In the genomic region with DNA sequence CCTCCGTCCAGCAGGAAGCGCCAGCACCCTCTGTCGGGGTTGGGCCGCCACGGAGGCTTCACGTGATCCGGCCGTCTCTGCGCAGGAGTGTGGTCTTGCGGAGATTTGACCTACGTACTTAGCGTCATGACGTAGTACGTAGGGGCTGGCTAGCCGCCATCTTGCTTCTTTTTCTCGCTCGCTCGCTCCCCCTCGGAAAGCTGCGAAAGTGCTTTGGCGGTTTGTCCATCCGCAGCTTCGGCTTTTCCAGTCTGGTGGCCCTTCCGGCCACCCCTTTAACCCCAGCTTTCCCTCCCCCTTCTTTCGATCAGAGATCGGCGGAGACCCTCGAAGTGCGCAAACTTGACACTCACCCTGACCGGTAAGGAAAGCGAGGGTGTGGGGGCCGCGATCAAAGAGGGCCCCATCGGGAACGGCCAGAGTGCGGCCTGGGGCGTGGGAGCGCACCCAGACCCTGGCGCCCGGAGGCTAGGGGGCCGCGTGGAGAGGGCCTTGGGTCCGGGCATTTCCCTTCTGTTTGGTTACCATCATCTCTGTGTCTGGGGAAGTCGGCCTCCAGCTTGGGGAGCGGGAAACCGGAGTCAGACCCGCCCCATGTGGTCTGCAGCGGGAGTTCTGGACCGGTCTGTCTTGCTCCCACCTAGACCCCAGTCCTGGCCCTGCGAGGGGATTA, we compare ENCODE assay signal across 1 cellular context.
TF ChIP-seq lines count a peak whose summit lies in the region.

A gene (plus strand): TSS at position 156 of the 673 bp plus-strand sequence. CDS start 26,559 bp downstream, outside the sequence.

TF ChIP-seq in K562, 482 proteins besides CTCF, POLR2A, EP300 and RAD21 (continued from another document and continues in another):
- TF ChIP-seq, protein P1, sequence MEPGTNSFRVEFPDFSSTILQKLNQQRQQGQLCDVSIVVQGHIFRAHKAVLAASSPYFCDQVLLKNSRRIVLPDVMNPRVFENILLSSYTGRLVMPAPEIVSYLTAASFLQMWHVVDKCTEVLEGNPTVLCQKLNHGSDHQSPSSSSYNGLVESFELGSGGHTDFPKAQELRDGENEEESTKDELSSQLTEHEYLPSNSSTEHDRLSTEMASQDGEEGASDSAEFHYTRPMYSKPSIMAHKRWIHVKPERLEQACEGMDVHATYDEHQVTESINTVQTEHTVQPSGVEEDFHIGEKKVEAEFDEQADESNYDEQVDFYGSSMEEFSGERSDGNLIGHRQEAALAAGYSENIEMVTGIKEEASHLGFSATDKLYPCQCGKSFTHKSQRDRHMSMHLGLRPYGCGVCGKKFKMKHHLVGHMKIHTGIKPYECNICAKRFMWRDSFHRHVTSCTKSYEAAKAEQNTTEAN (CRISPR knock-in tag; IDR thresholded peaks at IDR 0.05): peak; percentile 84
- TF ChIP-seq MAFK (IDR thresholded peaks at IDR 0.05; ENCODE audit: low read length) (no peak), KDM5B (IDR thresholded peaks at IDR 0.05; ENCODE audit: insufficient replicate concordance, low read depth, low read length) (peak; percentile 69), CREB1 (IDR thresholded peaks at IDR 0.05) (peak; percentile 91), CREB1 (CRISPR knock-in tag; IDR thresholded peaks at IDR 0.05) (peak; percentile 90), JUN (IDR thresholded peaks at IDR 0.05; ENCODE audit: borderline replicate concordance, low read depth, low read length) (0 out of 2 replicates have a peak, but pooled peaks have one; percentile 49), JUN (CRISPR knock-in tag; IDR thresholded peaks at IDR 0.05; ENCODE audit: borderline replicate concordance) (0 out of 2 replicates have a peak, but pooled peaks have one; percentile 16), EP400 (IDR thresholded peaks at IDR 0.05) (peak; percentile 92), ZNF224 (CRISPR knock-in tag; IDR thresholded peaks at IDR 0.05) (peak; percentile 77; the same call in 1 of the 2 replicates), ZC3H8 (IDR thresholded peaks at IDR 0.05) (no peak), PTTG1 (tag; IDR thresholded peaks at IDR 0.05; ENCODE audit: low read depth) (no peak), KLF1 (tag; IDR thresholded peaks at IDR 0.05) (no peak), EZH2 (IDR thresholded peaks at IDR 0.05; ENCODE audit: borderline replicate concordance, low read depth, low read length) (no peak), ZNF174 (CRISPR knock-in tag; IDR thresholded peaks at IDR 0.05) (no peak)
- TF ChIP-seq, protein P2, sequence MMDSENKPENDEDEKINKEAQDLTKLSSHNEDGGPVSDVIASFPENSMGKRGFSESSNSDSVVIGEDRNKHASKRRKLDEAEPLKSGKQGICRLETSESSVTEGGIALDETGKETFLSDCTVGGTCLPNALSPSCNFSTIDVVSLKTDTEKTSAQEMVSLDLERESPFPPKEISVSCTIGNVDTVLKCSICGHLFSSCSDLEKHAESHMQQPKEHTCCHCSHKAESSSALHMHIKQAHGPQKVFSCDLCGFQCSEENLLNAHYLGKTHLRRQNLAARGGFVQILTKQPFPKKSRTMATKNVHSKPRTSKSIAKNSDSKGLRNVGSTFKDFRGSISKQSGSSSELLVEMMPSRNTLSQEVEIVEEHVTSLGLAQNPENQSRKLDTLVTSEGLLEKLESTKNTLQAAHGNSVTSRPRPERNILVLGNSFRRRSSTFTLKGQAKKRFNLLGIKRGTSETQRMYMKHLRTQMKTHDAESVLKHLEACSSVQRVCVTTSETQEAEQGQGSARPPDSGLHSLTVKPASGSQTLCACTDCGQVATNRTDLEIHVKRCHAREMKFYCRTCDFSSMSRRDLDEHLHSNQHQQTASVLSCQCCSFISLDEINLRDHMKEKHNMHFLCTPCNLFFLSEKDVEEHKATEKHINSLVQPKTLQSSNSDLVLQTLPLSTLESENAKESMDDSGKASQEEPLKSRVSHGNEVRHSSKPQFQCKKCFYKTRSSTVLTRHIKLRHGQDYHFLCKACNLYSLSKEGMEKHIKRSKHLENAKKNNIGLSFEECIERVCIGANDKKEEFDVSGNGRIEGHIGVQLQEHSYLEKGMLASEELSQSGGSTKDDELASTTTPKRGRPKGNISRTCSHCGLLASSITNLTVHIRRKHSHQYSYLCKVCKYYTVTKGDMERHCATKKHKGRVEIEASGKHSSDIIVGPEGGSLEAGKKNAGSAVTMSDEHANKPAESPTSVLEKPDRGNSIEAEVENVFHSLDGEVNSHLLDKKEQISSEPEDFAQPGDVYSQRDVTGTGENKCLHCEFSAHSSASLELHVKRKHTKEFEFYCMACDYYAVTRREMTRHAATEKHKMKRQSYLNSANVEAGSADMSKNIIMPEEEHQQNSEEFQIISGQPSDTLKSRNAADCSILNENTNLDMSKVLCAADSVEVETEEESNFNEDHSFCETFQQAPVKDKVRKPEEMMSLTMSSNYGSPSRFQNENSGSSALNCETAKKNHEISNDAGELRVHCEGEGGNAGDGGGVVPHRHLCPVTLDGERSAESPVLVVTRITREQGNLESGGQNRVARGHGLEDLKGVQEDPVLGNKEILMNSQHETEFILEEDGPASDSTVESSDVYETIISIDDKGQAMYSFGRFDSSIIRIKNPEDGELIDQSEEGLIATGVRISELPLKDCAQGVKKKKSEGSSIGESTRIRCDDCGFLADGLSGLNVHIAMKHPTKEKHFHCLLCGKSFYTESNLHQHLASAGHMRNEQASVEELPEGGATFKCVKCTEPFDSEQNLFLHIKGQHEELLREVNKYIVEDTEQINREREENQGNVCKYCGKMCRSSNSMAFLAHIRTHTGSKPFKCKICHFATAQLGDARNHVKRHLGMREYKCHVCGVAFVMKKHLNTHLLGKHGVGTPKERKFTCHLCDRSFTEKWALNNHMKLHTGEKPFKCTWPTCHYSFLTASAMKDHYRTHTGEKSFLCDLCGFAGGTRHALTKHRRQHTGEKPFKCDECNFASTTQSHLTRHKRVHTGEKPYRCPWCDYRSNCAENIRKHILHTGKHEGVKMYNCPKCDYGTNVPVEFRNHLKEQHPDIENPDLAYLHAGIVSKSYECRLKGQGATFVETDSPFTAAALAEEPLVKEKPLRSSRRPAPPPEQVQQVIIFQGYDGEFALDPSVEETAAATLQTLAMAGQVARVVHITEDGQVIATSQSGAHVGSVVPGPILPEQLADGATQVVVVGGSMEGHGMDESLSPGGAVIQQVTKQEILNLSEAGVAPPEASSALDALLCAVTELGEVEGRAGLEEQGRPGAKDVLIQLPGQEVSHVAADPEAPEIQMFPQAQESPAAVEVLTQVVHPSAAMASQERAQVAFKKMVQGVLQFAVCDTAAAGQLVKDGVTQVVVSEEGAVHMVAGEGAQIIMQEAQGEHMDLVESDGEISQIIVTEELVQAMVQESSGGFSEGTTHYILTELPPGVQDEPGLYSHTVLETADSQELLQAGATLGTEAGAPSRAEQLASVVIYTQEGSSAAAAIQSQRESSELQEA (IDR thresholded peaks at IDR 0.05; ENCODE audit: low read depth): no peak; the same call in 1 of the 2 replicates
- TF ChIP-seq, protein P3, sequence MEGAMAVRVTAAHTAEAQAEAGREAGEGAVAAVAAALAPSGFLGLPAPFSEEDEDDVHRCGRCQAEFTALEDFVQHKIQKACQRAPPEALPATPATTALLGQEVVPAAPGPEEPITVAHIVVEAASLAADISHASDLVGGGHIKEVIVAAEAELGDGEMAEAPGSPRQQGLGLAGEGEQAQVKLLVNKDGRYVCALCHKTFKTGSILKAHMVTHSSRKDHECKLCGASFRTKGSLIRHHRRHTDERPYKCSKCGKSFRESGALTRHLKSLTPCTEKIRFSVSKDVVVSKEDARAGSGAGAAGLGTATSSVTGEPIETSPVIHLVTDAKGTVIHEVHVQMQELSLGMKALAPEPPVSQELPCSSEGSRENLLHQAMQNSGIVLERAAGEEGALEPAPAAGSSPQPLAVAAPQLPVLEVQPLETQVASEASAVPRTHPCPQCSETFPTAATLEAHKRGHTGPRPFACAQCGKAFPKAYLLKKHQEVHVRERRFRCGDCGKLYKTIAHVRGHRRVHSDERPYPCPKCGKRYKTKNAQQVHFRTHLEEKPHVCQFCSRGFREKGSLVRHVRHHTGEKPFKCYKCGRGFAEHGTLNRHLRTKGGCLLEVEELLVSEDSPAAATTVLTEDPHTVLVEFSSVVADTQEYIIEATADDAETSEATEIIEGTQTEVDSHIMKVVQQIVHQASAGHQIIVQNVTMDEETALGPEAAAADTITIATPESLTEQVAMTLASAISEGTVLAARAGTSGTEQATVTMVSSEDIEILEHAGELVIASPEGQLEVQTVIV (CRISPR knock-in tag; IDR thresholded peaks at IDR 0.05; ENCODE audit: borderline replicate concordance): no peak
- TF ChIP-seq, protein P4, sequence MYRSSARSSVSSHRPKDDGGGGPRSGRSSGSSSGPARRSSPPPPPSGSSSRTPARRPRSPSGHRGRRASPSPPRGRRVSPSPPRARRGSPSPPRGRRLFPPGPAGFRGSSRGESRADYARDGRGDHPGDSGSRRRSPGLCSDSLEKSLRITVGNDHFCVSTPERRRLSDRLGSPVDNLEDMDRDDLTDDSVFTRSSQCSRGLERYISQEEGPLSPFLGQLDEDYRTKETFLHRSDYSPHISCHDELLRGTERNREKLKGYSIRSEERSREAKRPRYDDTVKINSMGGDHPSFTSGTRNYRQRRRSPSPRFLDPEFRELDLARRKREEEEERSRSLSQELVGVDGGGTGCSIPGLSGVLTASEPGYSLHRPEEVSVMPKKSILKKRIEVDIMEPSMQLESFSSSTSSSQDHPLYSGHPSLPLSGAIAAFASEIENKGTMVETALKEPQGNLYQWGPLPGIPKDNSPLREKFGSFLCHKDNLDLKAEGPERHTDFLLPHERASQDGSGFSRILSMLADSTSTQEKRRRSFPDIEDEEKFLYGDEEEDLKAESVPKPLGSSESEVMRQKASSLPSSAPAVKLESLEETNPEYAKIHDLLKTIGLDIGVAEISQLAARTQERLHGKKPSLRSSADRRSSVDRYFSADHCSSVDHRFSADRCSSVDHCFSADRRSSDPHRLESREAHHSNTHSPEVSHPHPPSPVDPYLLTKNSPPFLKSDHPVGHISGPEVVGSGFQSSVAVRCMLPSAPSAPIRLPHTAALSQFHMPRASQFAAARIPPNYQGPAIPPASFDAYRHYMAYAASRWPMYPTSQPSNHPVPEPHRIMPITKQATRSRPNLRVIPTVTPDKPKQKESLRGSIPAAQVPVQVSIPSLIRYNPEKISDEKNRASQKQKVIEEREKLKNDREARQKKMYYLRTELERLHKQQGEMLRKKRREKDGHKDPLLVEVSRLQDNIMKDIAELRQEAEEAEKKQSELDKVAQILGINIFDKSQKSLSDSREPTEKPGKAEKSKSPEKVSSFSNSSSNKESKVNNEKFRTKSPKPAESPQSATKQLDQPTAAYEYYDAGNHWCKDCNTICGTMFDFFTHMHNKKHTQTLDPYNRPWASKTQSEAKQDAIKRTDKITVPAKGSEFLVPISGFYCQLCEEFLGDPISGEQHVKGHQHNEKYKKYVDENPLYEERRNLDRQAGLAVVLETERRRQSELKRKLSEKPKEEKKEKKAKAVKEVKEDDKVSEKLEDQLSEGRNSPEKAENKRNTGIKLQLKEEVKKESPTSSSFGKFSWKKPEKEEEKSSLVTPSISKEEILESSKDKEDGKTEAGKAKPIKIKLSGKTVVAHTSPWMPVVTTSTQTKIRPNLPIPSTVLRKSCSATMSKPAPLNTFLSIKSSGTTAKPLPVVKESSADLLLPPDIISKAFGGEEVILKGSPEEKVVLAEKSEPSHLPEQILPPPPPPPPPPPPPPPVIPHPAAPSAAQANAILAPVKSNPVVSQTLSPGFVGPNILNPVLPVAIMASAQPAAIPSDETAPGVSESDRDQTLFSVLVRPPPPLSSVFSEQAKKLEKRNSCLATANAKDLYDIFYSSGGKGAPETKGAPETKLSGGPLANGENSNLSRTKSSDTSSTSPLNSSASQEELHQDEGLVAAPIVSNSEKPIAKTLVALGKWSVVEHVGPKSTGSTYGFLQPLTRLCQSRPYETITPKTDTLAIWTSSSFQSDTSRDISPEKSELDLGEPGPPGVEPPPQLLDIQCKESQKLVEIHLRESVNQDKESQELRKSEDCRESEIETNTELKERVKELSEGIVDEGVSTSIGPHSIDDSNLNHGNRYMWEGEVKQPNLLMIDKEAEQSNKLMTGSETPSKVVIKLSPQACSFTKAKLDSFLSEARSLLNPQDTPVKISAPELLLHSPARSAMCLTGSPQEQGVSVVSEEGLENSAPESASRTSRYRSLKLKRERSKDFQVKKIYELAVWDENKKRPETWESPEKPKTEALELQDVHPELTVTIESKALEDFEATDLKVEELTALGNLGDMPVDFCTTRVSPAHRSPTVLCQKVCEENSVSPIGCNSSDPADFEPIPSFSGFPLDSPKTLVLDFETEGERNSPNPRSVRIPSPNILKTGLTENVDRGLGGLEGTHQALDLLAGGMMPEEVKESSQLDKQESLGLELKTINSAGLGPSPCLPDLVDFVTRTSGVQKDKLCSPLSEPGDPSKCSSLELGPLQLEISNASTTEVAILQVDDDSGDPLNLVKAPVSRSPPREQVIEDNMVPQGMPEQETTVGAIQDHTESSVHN (IDR thresholded peaks at IDR 0.05; ENCODE audit: borderline replicate concordance in 1 of 2, low read depth in 1 of 2): no peak; a peak in 1 of 4 replicates
- TF ChIP-seq, protein P5, sequence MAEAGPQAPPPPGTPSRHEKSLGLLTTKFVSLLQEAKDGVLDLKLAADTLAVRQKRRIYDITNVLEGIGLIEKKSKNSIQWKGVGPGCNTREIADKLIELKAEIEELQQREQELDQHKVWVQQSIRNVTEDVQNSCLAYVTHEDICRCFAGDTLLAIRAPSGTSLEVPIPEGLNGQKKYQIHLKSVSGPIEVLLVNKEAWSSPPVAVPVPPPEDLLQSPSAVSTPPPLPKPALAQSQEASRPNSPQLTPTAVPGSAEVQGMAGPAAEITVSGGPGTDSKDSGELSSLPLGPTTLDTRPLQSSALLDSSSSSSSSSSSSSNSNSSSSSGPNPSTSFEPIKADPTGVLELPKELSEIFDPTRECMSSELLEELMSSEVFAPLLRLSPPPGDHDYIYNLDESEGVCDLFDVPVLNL (CRISPR knock-in tag; IDR thresholded peaks at IDR 0.05; ENCODE audit: low read depth): peak; percentile 30; the same call in 1 of the 2 replicates
- TF ChIP-seq, protein P6, sequence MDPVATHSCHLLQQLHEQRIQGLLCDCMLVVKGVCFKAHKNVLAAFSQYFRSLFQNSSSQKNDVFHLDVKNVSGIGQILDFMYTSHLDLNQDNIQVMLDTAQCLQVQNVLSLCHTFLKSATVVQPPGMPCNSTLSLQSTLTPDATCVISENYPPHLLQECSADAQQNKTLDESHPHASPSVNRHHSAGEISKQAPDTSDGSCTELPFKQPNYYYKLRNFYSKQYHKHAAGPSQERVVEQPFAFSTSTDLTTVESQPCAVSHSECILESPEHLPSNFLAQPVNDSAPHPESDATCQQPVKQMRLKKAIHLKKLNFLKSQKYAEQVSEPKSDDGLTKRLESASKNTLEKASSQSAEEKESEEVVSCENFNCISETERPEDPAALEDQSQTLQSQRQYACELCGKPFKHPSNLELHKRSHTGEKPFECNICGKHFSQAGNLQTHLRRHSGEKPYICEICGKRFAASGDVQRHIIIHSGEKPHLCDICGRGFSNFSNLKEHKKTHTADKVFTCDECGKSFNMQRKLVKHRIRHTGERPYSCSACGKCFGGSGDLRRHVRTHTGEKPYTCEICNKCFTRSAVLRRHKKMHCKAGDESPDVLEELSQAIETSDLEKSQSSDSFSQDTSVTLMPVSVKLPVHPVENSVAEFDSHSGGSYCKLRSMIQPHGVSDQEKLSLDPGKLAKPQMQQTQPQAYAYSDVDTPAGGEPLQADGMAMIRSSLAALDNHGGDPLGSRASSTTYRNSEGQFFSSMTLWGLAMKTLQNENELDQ (CRISPR knock-in tag; IDR thresholded peaks at IDR 0.05; ENCODE audit: borderline replicate concordance): peak; percentile 85; the same call in 1 of the 2 replicates
- TF ChIP-seq, protein P7, sequence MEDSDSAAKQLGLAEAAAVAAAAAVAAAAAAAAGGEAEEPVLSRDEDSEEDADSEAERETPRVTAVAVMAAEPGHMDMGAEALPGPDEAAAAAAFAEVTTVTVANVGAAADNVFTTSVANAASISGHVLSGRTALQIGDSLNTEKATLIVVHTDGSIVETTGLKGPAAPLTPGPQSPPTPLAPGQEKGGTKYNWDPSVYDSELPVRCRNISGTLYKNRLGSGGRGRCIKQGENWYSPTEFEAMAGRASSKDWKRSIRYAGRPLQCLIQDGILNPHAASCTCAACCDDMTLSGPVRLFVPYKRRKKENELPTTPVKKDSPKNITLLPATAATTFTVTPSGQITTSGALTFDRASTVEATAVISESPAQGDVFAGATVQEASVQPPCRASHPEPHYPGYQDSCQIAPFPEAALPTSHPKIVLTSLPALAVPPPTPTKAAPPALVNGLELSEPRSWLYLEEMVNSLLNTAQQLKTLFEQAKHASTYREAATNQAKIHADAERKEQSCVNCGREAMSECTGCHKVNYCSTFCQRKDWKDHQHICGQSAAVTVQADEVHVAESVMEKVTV (CRISPR knock-in tag; IDR thresholded peaks at IDR 0.05): 0 out of 2 replicates have a peak, but pooled peaks have one; percentile 47
